In the genomic region with DNA sequence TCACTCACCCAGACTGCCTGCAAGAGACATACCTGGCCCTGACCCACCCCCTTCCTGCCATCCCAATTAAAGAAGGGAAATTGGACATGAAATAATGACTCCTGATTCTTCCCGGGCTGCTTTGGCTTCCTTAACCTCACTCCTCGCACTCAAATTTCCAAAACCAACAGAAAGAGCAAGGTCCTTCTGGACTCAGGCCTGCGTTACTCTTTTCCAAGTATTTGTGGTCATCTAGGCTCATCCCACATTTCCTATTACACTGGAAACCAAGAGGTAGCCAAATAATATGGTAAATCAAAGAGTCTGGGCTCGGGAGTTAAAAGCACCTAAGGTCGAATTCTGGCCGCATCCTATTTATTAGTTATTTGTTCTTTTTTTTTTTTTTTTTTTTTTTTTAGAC, we compare ENCODE assay signal across 21 cellular contexts.
A peak's percentile ranks its signal among the peaks of the same experiment; 100 is the strongest.
DNase-seq lines count a peak whose midpoint lies in the region; ATAC-seq, FAIRE-seq and TF ChIP-seq lines count a peak whose summit lies in the region.
"Had no signal": no experiment of that assay in that cellular context is flagged by ENCODE, and none has a peak within 500 bp of the region (broad histone marks: within the 10 kb centered on the region; RNA-seq: fewer than 3 reads in every experiment).

No MANE protein-coding gene starts in this region.

- POLR2A ChIA-PET in HepG2 (lab: Yijun Ruan, JAX): no interaction called here
- POLR2A ChIA-PET in naive thymus-derived CD8-positive, alpha-beta T cell (lab: Charles Lee): no interaction called here

- intact Hi-C loops in right lobe of liver (cut with DNase I): no loop called here
- intact Hi-C loops in HepG2 (cut with micrococcal nuclease; ENCODE audit: unreplicated experiment): no loop called here

- peaks cover 0 to 8% (median 0%) of the 10 kb centered on the region in 9 donors for H3K9me3 Mint-ChIP-seq in naive thymus-derived CD8-positive, alpha-beta T cell
- H3K9me3 Mint-ChIP-seq: CD4-positive, alpha-beta T cell; CD8-positive, alpha-beta T cell had no signal

- TF ChIP-seq POLR2A in right lobe of liver (IDR thresholded peaks at IDR 0.05) (no peak), HepG2 (IDR thresholded peaks at IDR 0.05; ENCODE audit: insufficient read depth in 1 of 2, low read depth in 2 of 2, low read length in 2 of 2) (no peak)

- no peaks in the 10 kb centered on the region for H3K36me3 ChIP-seq in right lobe of liver
- H3K36me3 ChIP-seq in HepG2 (replicated peaks in 1 of 2; ENCODE audit: control insufficient read depth in 1 of 2, insufficient read depth in 2 of 2, low read length in 2 of 2): no peaks in the 10 kb centered on the region
- H3K36me3 ChIP-seq: BLaER1 treated with 17β-estradiol and CSF1 and Interleukin-3, amounts not matched to agents 10 nM and 100 nM had no signal

- H3K79me2 ChIP-seq in HepG2 (ENCODE audit: insufficient read depth, low read length): no peaks in the 10 kb centered on the region

- no peak overlapping the region for H3K4me2 ChIP-seq in HepG2 (ENCODE audit: low read depth, low read length)
- H3K4me2 ChIP-seq: A549; BLaER1 treated with 17β-estradiol and CSF1 and Interleukin-3, amounts not matched to agents 10 nM and 100 nM had no signal

- no peak for TF ChIP-seq RAD21 in HepG2 (CRISPR knock-in tag; IDR thresholded peaks at IDR 0.05)

- no peaks in the 10 kb centered on the region for H3K9me3 ChIP-seq in right lobe of liver
- no peaks in the 10 kb centered on the region for H3K9me3 ChIP-seq in HepG2 (ENCODE audit: low read length)
- H3K9me3 ChIP-seq: A549; BLaER1 treated with 17β-estradiol and CSF1 and Interleukin-3, amounts not matched to agents 10 nM and 100 nM; Caco-2 had no signal

- H3K27ac ChIP-seq in right lobe of liver (no peak overlapping the region), HepG2 (ENCODE audit: extremely low read length, insufficient read depth, low read length) (no peak overlapping the region)
- H3K27ac ChIP-seq: 22Rv1; A549; BLaER1 treated with 17β-estradiol and CSF1 and Interleukin-3, amounts not matched to agents 10 nM and 100 nM; C4-2B had no signal

- BruUV-seq in HepG2 (replicated peaks; lab: Mats Ljungman, UMichigan): no TSS peak

- H3K4me3 Mint-ChIP-seq in naive thymus-derived CD8-positive, alpha-beta T cell: no peak overlapping the region
- H3K4me3 Mint-ChIP-seq: B cell; CD4-positive, alpha-beta T cell; CD8-positive, alpha-beta T cell had no signal

- ATAC-seq in right lobe of liver (peak; percentile 39 to 83 (median 62)), HepG2 (no peak), left lobe of liver (peak; percentile 75)
- no peak for ATAC-seq in naive thymus-derived CD8-positive, alpha-beta T cell
- ATAC-seq: A549; CD8-positive, alpha-beta T cell had no signal

- H3K4me3 ChIP-seq in right lobe of liver: no peak overlapping the region
- H3K4me3 ChIP-seq in HepG2 (replicated peaks in 1 of 3; ENCODE audit: insufficient read depth in 1 of 3, low read depth in 2 of 3, low read length in 3 of 3): no peak overlapping the region
- H3K4me3 ChIP-seq: A549; BLaER1 treated with 17β-estradiol and CSF1 and Interleukin-3, amounts not matched to agents 10 nM and 100 nM had no signal

- no peak for TF ChIP-seq CTCF in right lobe of liver (IDR thresholded peaks at IDR 0.05)
- TF ChIP-seq CTCF in HepG2 (CRISPR knock-in tag; IDR thresholded peaks at IDR 0.05): no peak

- no peak for TF ChIP-seq EP300 in HepG2 (IDR thresholded peaks at IDR 0.05; ENCODE audit: low read depth in 2 of 2, low read length in 2 of 2)
- TF ChIP-seq EP300 in HepG2 (CRISPR knock-in tag; IDR thresholded peaks at IDR 0.05; ENCODE audit: borderline replicate concordance): no peak

- CTCF ChIA-PET in HepG2 (lab: Yijun Ruan, JAX; ENCODE audit: low intra/inter-chr PET ratio, low total read pairs): no interaction called here

- H3K9ac ChIP-seq in HepG2 (ENCODE audit: insufficient read depth, low read depth, low read length): no peak overlapping the region
- H3K9ac ChIP-seq: BLaER1 treated with 17β-estradiol and CSF1 and Interleukin-3, amounts not matched to agents 10 nM and 100 nM had no signal

- H3K4me1 ChIP-seq in right lobe of liver (peaks cover 0 to 5% (median 0%) of the 10 kb centered on the region in 4 donors), HepG2 (ENCODE audit: insufficient read depth, low read length) (no peaks in the 10 kb centered on the region)
- H3K4me1 ChIP-seq: A549; BLaER1 treated with 17β-estradiol and CSF1 and Interleukin-3, amounts not matched to agents 10 nM and 100 nM; Caco-2 had no signal

- no peaks in the 10 kb centered on the region for H4K20me1 ChIP-seq in HepG2 (ENCODE audit: insufficient read depth, low read length)
- H4K20me1 ChIP-seq: BLaER1 treated with 17β-estradiol and CSF1 and Interleukin-3, amounts not matched to agents 10 nM and 100 nM had no signal

- H3K27me3 ChIP-seq in right lobe of liver (no peaks in the 10 kb centered on the region), HepG2 (ENCODE audit: control insufficient read depth in 1 of 2, insufficient read depth in 2 of 2, low read length in 2 of 2) (peaks cover under 1 to 4% of the 10 kb centered on the region in 2 experiments; a peak in 1 of 5 replicates)
- H3K27me3 ChIP-seq: BLaER1 treated with 17β-estradiol and CSF1 and Interleukin-3, amounts not matched to agents 10 nM and 100 nM had no signal

- no peaks in the 10 kb centered on the region for H3K4me1 Mint-ChIP-seq in naive thymus-derived CD8-positive, alpha-beta T cell
- H3K4me1 Mint-ChIP-seq: B cell had no signal

- H3K36me3 Mint-ChIP-seq in naive thymus-derived CD8-positive, alpha-beta T cell: no peaks in the 10 kb centered on the region
- H3K36me3 Mint-ChIP-seq: CD8-positive, alpha-beta T cell had no signal

- FAIRE-seq in HepG2 (lab: Jason Lieb, UNC): no peak
- FAIRE-seq: A549, D721Med, G401.6, GM12891, GM19239 had no signal

- no peak overlapping the region for H2AFZ ChIP-seq in HepG2 (ENCODE audit: low read length)

- in situ Hi-C loops in HepG2 (cut with HindIII; ENCODE audit: extremely low pct_ligation_motif_present, low pct_unique_long_range_greater_than_20kb): no loop called here

- H3K27ac Mint-ChIP-seq in naive thymus-derived CD8-positive, alpha-beta T cell: no peak overlapping the region
- H3K27ac Mint-ChIP-seq: B cell; CD4-positive, alpha-beta T cell; CD8-positive, alpha-beta T cell had no signal

- peaks cover 0 to 25% (median 8%) of the 10 kb centered on the region in 5 donors for H3K27me3 Mint-ChIP-seq in naive thymus-derived CD8-positive, alpha-beta T cell
- H3K27me3 Mint-ChIP-seq: CD4-positive, alpha-beta T cell had no signal

- DNase-seq in right lobe of liver: no peak
- DNase-seq in HepG2 (ENCODE audit: low spot score): no peak
- DNase-seq in left lobe of liver (ENCODE audit: low spot score): no peak
- DNase-seq in NCI-H774 (lab: John Stamatoyannopoulos, UW): no peak
- no peak for DNase-seq in naive thymus-derived CD8-positive, alpha-beta T cell
- DNase-seq: AML-193; Caco-2; Calu3; CD4-positive, alpha-beta T cell; CD8-positive, alpha-beta T cell; DMS79 treated with DMSO at 0.1 percent for 48 hours; GF-D8 had no signal

- 23% methylated on average over 6 of the region's 6 CpGs for WGBS in right lobe of liver (ENCODE audit: insufficient coverage, low coverage, low lambda C conversion rate, missing lambda C conversion rate)
- WGBS in HepG2 (ENCODE audit: low lambda C conversion rate): 23% methylated on average over 6 of the region's 6 CpGs

TF ChIP-seq in HepG2, 621 proteins besides CTCF, POLR2A, EP300 and RAD21:
- TF ChIP-seq ZSCAN30 (CRISPR knock-in tag; IDR thresholded peaks at IDR 0.05): no peak
- no peak for TF ChIP-seq WIZ (CRISPR knock-in tag; IDR thresholded peaks at IDR 0.05)
- TF ChIP-seq JUNB (CRISPR knock-in tag; IDR thresholded peaks at IDR 0.05; ENCODE audit: borderline replicate concordance): no peak
- TF ChIP-seq KLF11 (CRISPR knock-in tag; IDR thresholded peaks at IDR 0.05): no peak
- TF ChIP-seq ZNF644 (CRISPR knock-in tag; IDR thresholded peaks at IDR 0.05; ENCODE audit: low read depth): no peak
- no peak for TF ChIP-seq ZKSCAN8 (CRISPR knock-in tag; IDR thresholded peaks at IDR 0.05; ENCODE audit: borderline replicate concordance)
- TF ChIP-seq HCFC1 (IDR thresholded peaks at IDR 0.05; ENCODE audit: low read depth, low read length): no peak
- TF ChIP-seq, protein P1, sequence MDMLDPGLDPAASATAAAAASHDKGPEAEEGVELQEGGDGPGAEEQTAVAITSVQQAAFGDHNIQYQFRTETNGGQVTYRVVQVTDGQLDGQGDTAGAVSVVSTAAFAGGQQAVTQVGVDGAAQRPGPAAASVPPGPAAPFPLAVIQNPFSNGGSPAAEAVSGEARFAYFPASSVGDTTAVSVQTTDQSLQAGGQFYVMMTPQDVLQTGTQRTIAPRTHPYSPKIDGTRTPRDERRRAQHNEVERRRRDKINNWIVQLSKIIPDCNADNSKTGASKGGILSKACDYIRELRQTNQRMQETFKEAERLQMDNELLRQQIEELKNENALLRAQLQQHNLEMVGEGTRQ (IDR thresholded peaks at IDR 0.05; ENCODE audit: low read depth, low read length): no peak
- TF ChIP-seq, protein P1 (CRISPR knock-in tag; IDR thresholded peaks at IDR 0.05; ENCODE audit: borderline replicate concordance): no peak
- TF ChIP-seq GABPB1 (CRISPR knock-in tag; IDR thresholded peaks at IDR 0.05): no peak
- TF ChIP-seq KAT7 (CRISPR knock-in tag; IDR thresholded peaks at IDR 0.05; ENCODE audit: borderline replicate concordance): no peak
- TF ChIP-seq CBX1 (IDR thresholded peaks at IDR 0.05; ENCODE audit: low read depth): no peak

Comparison
In these comparisons a context has a peak if more than half of its experiments do, and no peak if none do; other contexts are left out.
1. ATAC-seq: peak in right lobe of liver (4 of 4) and left lobe of liver (single experiment); none in HepG2 (single experiment) and naive thymus-derived CD8-positive, alpha-beta T cell (0 of 2).